8 cellular contexts compared by ENCODE assay signal in genomic region chr5:60699549-60700346, GRCh38. TPM values are rescaled to one million over a fixed set of nuclear protein-coding genes. Genes with fewer than 3 reads are reported as not detected.
A peak's percentile ranks its signal among the peaks of the same experiment; 100 is the strongest.
DNase-seq lines count a peak whose midpoint lies in the region; ATAC-seq and TF ChIP-seq lines count a peak whose summit lies in the region.

DEPDC1B (minus strand) TSS chr5:60700166; CDS start chr5:60700093, 73 bp downstream.

- TSS peak; percentile 38 for BruUV-seq in mammary epithelial cell (replicated peaks; lab: Mats Ljungman, UMichigan)

- no peaks in the 10 kb centered on the region for H4K20me1 ChIP-seq in mammary epithelial cell (ENCODE audit: insufficient read depth, low read length)

- ATAC-seq in GM18909 (IDR thresholded peaks at IDR 0.05; ENCODE audit: poor library complexity, unreplicated experiment), result peak; percentile 95
- peak; percentile 94 for ATAC-seq in HG03159 (IDR thresholded peaks at IDR 0.05; ENCODE audit: unreplicated experiment)

- peak within 1 kb of the TSS; percentile 94 for H3K9ac ChIP-seq in mammary epithelial cell (ENCODE audit: insufficient read depth, low read length)

- H3K9me3 ChIP-seq in mammary epithelial cell (replicated peaks; ENCODE audit: insufficient read depth, low read length), result peaks cover 3% of the 10 kb centered on the region
- no peaks in the 10 kb centered on the region for H3K9me3 ChIP-seq in spleen

- TF ChIP-seq POLR2A in spleen (IDR thresholded peaks at IDR 0.05), result no peak

- H3K36me3 ChIP-seq in mammary epithelial cell (ENCODE audit: insufficient read depth, low read length) (no peaks in the 10 kb centered on the region), spleen (no peaks in the 10 kb centered on the region)

- 2% methylated on average over 32 of the region's 72 CpGs for WGBS in mammary epithelial cell (ENCODE audit: low coverage, missing lambda C conversion rate)
- 0 to 2% (median 0%) methylated on average over 24 to 72 of the region's 72 CpGs for WGBS in spleen, 5 donors

- in situ Hi-C loops in mammary epithelial cell (cut with MboI; ENCODE audit: low sequenced_read_pairs in 2 of 2), result loop anchor here (25.0 kb wide), 3 partner anchors 138 to 1238 kb away; partner anchors contain the start of gene ELOVL7 (in 1 of the 2)

- peaks cover 41% of the 10 kb centered on the region for H3K79me2 ChIP-seq in mammary epithelial cell (ENCODE audit: insufficient read depth, low read length)

- peak; percentile 59 for DNase-seq in AG09319 (ENCODE audit: extremely low read depth, low read depth)
- DNase-seq in NCI-H2196 treated with DMSO at 0.1 percent for 48 hours (lab: John Stamatoyannopoulos, UW; ENCODE audit: unreplicated experiment), result peak; percentile 32
- peak; percentile 91 for DNase-seq in mammary epithelial cell
- peak; percentile 90 for DNase-seq in inferior parietal cortex (ENCODE audit: extremely low spot score)
- DNase-seq in spleen, result peak; percentile 96

- H3K4me2 ChIP-seq in mammary epithelial cell (ENCODE audit: insufficient read depth, low read depth, low read length), result peak within 1 kb of the TSS; percentile 81

- dilution Hi-C loops in mammary epithelial cell (cut with HindIII; ENCODE audit: low sequenced_read_pairs), result no loop called here

- H3K27me3 ChIP-seq in mammary epithelial cell (ENCODE audit: insufficient read depth, low read length) (no peaks in the 10 kb centered on the region), spleen (replicated peaks in 1 of 7) (no peaks in the 10 kb centered on the region)

- H3K4me1 ChIP-seq in mammary epithelial cell (ENCODE audit: insufficient read depth, low read length) (peaks cover 20% of the 10 kb centered on the region), spleen (peaks cover 0 to 23% (median 19%) of the 10 kb centered on the region in 6 donors)

- CTCF ChIA-PET in mammary epithelial cell (lab: Charles Lee; ENCODE audit: low non-redundant PET), result interaction anchor here (0.6 to 0.8 kb wide), 6 partner anchors 18 to 1514 kb away, joined by 3 to 21 read pairs (median 6); no protein-coding TSS in a partner anchor

- H3K27ac ChIP-seq in mammary epithelial cell (ENCODE audit: insufficient read depth, low read depth, low read length) (peak within 1 kb of the TSS; percentile 82), spleen (peak within 1 kb of the TSS; percentile 11 to 86 (median 64))

- intact Hi-C loops in mammary epithelial cell (cut with micrococcal nuclease), result loop anchor here (1.0 to 5.0 kb wide), 4 partner anchors 19 to 230 kb away; partner anchors contain the start of gene ELOVL7
- intact Hi-C loops in spleen (cut with DNase I; ENCODE audit: low total_unique reads), result no loop called here

- H2AFZ ChIP-seq in mammary epithelial cell (ENCODE audit: low read depth, low read length), result peak within 1 kb of the TSS; percentile 97

- H3K4me3 ChIP-seq in WI38 (ENCODE audit: low read depth, low read length) (peak within 1 kb of the TSS; percentile 78), mammary epithelial cell (replicated peaks in 1 of 3; ENCODE audit: insufficient read depth in 1 of 3, low read depth in 2 of 3, low read length in 3 of 3) (peak within 1 kb of the TSS; percentile 80 to 90 (median 84)), spleen (peak within 1 kb of the TSS; percentile 65 to 94 (median 84))

- TF ChIP-seq CTCF in AG09319 (IDR thresholded peaks at IDR 0.05; ENCODE audit: low read depth, low read length) (peak; percentile 50), WI38 (IDR thresholded peaks at IDR 0.05; ENCODE audit: low read depth, low read length) (peak; percentile 12; the same call in 1 of the 2 replicates), mammary epithelial cell (conservative IDR thresholded peaks at IDR 0.05 in 1 of 2, IDR thresholded peaks at IDR 0.05 in 1 of 2; ENCODE audit: extremely low read depth in 1 of 2, insufficient read depth in 1 of 2, low read depth in 1 of 2, low read length in 2 of 2) (peak in 1 of 2 donors; percentile 22), spleen (IDR thresholded peaks at IDR 0.05 in 8 of 11, conservative IDR thresholded peaks at IDR 0.05 in 3 of 11) (peak in 1 of 11 experiments; percentile 23)

RNA-seq across cellular contexts. Expression of gene DEPDC1B, which starts in this region (rescaled TPM):
- total RNA-seq in mammary epithelial cell, result 10 to 100 TPM; 12.3 to 17.9 TPM
- 19.6 TPM for polyA plus RNA-seq in mammary epithelial cell
- polyA minus RNA-seq in mammary epithelial cell, result 22.6 TPM
- total RNA-seq in spleen, result 1 to 10 TPM; 1.1 to 5.6 (median 2.6) TPM
- polyA plus RNA-seq in spleen, result 1 to 10 TPM in 2 of 3 donors, under 1 TPM in 1; 0.63 to 4.0 (median 1.4) TPM

Comparison
In these comparisons a context has a peak if more than half of its experiments do, and no peak if none do; other contexts are left out.
1. Peak in every context shown above with its lines: DNase-seq, ATAC-seq, H3K4me3 ChIP-seq and H3K27ac ChIP-seq.
2. DNase-seq: peak in every context shown above with its lines; median percentile 96 in spleen; 91 in mammary epithelial cell; 90 in inferior parietal cortex; 59 in AG09319; 32 in NCI-H2196 treated with DMSO at 0.1 percent for 48 hours.